Comparison of ENCODE assay signal across 9 cellular contexts in the genomic region with DNA sequence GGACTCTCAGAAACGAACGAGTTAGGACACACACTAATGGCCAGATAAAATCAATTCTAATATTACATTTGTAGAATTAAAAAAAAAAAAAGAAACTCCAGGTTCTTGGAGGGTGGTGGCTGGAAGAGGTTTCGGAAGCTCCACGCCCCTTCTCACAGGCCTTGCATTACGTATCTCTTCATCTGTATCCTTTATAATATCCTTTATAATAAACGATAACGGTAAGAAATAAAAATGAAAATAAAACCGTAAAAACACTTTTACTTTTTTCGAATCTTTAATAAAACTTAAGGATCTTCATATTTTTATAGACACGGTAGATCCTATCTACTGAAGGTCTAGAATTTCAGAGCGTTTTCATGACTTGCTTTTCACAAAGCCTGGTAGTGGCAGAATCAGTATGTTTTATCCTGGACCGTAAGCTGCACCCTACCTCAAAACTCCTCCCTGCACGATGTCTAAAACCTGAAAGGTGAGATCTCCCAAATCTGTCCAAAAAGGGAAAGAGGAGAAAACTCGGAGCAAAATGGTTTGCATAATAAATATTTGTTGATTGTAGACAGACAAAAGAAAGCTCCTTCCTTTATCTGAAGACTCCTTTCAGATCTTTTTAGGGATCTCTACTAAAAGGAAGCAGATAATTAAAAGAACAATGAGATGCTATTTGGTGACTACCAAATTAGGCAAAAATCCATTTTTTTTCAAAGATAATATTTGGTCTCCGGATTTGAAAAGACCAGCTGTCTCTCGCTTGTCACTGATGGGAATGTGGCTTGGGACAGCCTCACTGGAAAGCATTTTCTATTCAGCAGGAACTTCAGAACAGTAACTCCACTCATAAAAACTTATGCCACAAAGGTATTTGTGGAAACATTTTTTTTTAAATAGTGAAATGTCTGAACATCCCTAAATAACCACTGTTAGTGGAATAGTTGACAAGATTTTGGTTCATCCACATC. TPM values are rescaled to one million over a fixed set of nuclear protein-coding genes. Genes with fewer than 3 reads are reported as not detected.
A peak's percentile ranks its signal among the peaks of the same experiment; 100 is the strongest.
DNase-seq lines count a peak whose midpoint lies in the region; ATAC-seq, FAIRE-seq and TF ChIP-seq lines count a peak whose summit lies in the region.
"Had no signal": no experiment of that assay in that cellular context is flagged by ENCODE, and none has a peak within 500 bp of the region (broad histone marks: within the 10 kb centered on the region; RNA-seq: fewer than 3 reads in every experiment).

No MANE protein-coding gene starts in this region.

- intact Hi-C loops in CD14-positive monocyte (cut with micrococcal nuclease) = loop anchor here (2.0 to 10.0 kb wide), 12 partner anchors 65 to 375 kb away; partner anchors contain the start of genes DARS1 (in 1 of the 2) and UBXN4 (in 1 of the 2)
- intact Hi-C loops in GM12878 (cut with micrococcal nuclease; ENCODE audit: unreplicated experiment) = loop anchor here (5.0 kb wide), 3 partner anchors 92 to 207 kb away; no protein-coding TSS in a partner anchor

- CTCF ChIA-PET in HEK293 (lab: Yijun Ruan, JAX) (interaction anchor here (0.6 kb wide), 1 partner anchor 123 kb away, joined by 10 read pairs; no protein-coding TSS in a partner anchor), GM12878 (lab: Yijun Ruan, JAX) (interaction anchor here (1.2 to 1.3 kb wide), 2 partner anchors 9 to 104 kb away, joined by 3 to 7 read pairs; no protein-coding TSS in a partner anchor)

- H3K79me2 ChIP-seq in GM12878 (ENCODE audit: control insufficient read depth, insufficient read depth, low read length) = 0 out of 2 replicates have a peak, but pooled peaks cover 2% of the 10 kb centered on the region

- peak overlapping the region; percentile 95 to 99 (median 97) for H3K27ac Mint-ChIP-seq in CD14-positive monocyte
- H3K27ac Mint-ChIP-seq in natural killer cell treated with Interleukin-12 subunit alpha and Interleukin-12 subunit beta and Interleukin-15 and Interleukin-18, amount 100 ng/mL, for 72 hours = peak overlapping the region in 1 of 2 donors; percentile 68

- H3K27ac ChIP-seq in HEK293 (ENCODE audit: extremely low read depth, low read depth, low read length) = no peak overlapping the region; the same call in 1 of the 2 replicates
- H3K27ac ChIP-seq in GM12878 (ENCODE audit: control insufficient read depth, insufficient read depth) = no peak overlapping the region

- 66% methylated on average over 16 of the region's 16 CpGs for WGBS in GM12878 (ENCODE audit: insufficient coverage, insufficient replicate concordance, low lambda C conversion rate, missing lambda C conversion rate)

- no peak for FAIRE-seq in GM12878 (lab: Jason Lieb, UNC)

- H3K4me3 Mint-ChIP-seq in CD14-positive monocyte = peak overlapping the region; percentile 98
- peak overlapping the region; percentile 89 for H3K4me3 Mint-ChIP-seq in natural killer cell treated with Interleukin-12 subunit alpha and Interleukin-12 subunit beta and Interleukin-15 and Interleukin-18, amount 100 ng/mL, for 72 hours

- H3K27me3 ChIP-seq in GM12878 (replicated peaks in 1 of 2; ENCODE audit: control insufficient read depth in 2 of 2, insufficient read depth in 2 of 2, low read length in 1 of 2) = peaks cover 1 to 12% of the 10 kb centered on the region in 2 experiments

- H3K4me1 ChIP-seq in HEK293 (ENCODE audit: control insufficient read depth, insufficient read depth, low read length) = peaks cover 5% of the 10 kb centered on the region; the same call in 1 of the 2 replicates
- H3K4me1 ChIP-seq in GM12878 (ENCODE audit: control insufficient read depth, insufficient read depth, low read length) = peaks cover 2% of the 10 kb centered on the region; the same call in 1 of the 2 replicates

- H3K4me1 Mint-ChIP-seq in CD14-positive monocyte = peaks cover 59% of the 10 kb centered on the region
- H3K4me1 Mint-ChIP-seq in natural killer cell treated with Interleukin-12 subunit alpha and Interleukin-12 subunit beta and Interleukin-15 and Interleukin-18, amount 100 ng/mL, for 72 hours (ENCODE audit: low read depth in 2 of 2) = peaks cover 21 to 36% of the 10 kb centered on the region in 2 donors

- no peak for TF ChIP-seq CTCF in CD14-positive monocyte (IDR thresholded peaks at IDR 0.05)
- TF ChIP-seq CTCF in HEK293 (tag by site-specific recombination; IDR thresholded peaks at IDR 0.05) = no peak
- TF ChIP-seq CTCF in GM12878 (IDR thresholded peaks at IDR 0.05 in 2 of 3, conservative IDR thresholded peaks at IDR 0.05 in 1 of 3; ENCODE audit: control insufficient read depth in 2 of 3, extremely low read depth in 1 of 3, insufficient read depth in 1 of 3, low read depth in 3 of 3, low read length in 3 of 3) = no peak

- in situ Hi-C loops in GM12878 (cut with MboI) = loop anchor here (5.0 kb wide), 1 partner anchor 203 kb away; no protein-coding TSS in a partner anchor

- DNase-seq in CD14-positive monocyte (ENCODE audit: low spot score) (no peak), GM12878 (ENCODE audit: low read depth, low spot score) (no peak), amygdala (lab: John Stamatoyannopoulos, UW) (no peak), iPS-NIHi7 (ENCODE audit: extremely low spot score) (no peak), NCI-H345 (lab: John Stamatoyannopoulos, UW) (no peak)
- DNase-seq in natural killer cell treated with Interleukin-12 subunit alpha and Interleukin-12 subunit beta and Interleukin-15 and Interleukin-18, amount 100 ng/mL, for 72 hours (ENCODE audit: low spot score) = no peak
- DNase-seq: GDM1 had no signal

- no peak overlapping the region for H3K9ac ChIP-seq in GM12878 (ENCODE audit: control insufficient read depth, insufficient read depth, low read length)

- POLR2A ChIA-PET in HEK293 (lab: Yijun Ruan, JAX) (interaction anchor here (1.8 kb wide), 1 partner anchor 134 kb away, joined by 6 read pairs; the partner anchor contains the start of gene DARS1), GM12878 (lab: Charles Lee) (interaction anchor here (0.8 to 2.8 kb wide), 16 partner anchors 9 to 187 kb away, joined by 3 to 20 read pairs (median 4); no protein-coding TSS in a partner anchor)

- RAD21 ChIA-PET in GM12878 (lab: Charles Lee; ENCODE audit: unreplicated experiment) = interaction anchor here (0.6 to 2.7 kb wide), 20 partner anchors 13 to 265 kb away, joined by 3 to 62 read pairs (median 5); no protein-coding TSS in a partner anchor

- no peak overlapping the region for H3K4me2 ChIP-seq in GM12878 (ENCODE audit: control insufficient read depth, insufficient read depth)

- SMC1A ChIA-PET in GM12878 (lab: Charles Lee; ENCODE audit: uncharacterized antibody, unreplicated experiment) = interaction anchor here (0.8 to 2.7 kb wide), 15 partner anchors 11 to 264 kb away, joined by 3 to 28 read pairs (median 5); no protein-coding TSS in a partner anchor

- peaks cover 0 to 2% (median 1%) of the 10 kb centered on the region in 3 donors for H3K27me3 Mint-ChIP-seq in CD14-positive monocyte (ENCODE audit: low read depth in 3 of 3)
- peaks cover 0 to 9% of the 10 kb centered on the region in 2 donors for H3K27me3 Mint-ChIP-seq in natural killer cell treated with Interleukin-12 subunit alpha and Interleukin-12 subunit beta and Interleukin-15 and Interleukin-18, amount 100 ng/mL, for 72 hours

- no peak overlapping the region for H2AFZ ChIP-seq in GM12878 (ENCODE audit: control insufficient read depth, low read depth, low read length)

- H3K9me3 ChIP-seq in HEK293 (ENCODE audit: control insufficient read depth, insufficient read depth, low read depth, low read length) = no peaks in the 10 kb centered on the region
- no peaks in the 10 kb centered on the region; the same call in 2 of the 3 replicates for H3K9me3 ChIP-seq in GM12878 (replicated peaks; ENCODE audit: control insufficient read depth, insufficient read depth, low read length)

- no peak for TF ChIP-seq EP300 in GM12878 (IDR thresholded peaks at IDR 0.05; ENCODE audit: borderline replicate concordance in 1 of 2, control insufficient read depth in 1 of 2, low read depth in 2 of 2, low read length in 2 of 2)

- H3K9me3 Mint-ChIP-seq in CD14-positive monocyte = peaks cover 0 to 2% (median 0%) of the 10 kb centered on the region in 7 donors
- H3K9me3 Mint-ChIP-seq in natural killer cell treated with Interleukin-12 subunit alpha and Interleukin-12 subunit beta and Interleukin-15 and Interleukin-18, amount 100 ng/mL, for 72 hours = no peaks in the 10 kb centered on the region

- H3K4me3 ChIP-seq in HEK293 (ENCODE audit: low read depth, low read length) (peak overlapping the region; percentile 73; the same call in 1 of the 2 replicates), GM12878 (no peak overlapping the region)

- no peaks in the 10 kb centered on the region for H4K20me1 ChIP-seq in GM12878 (ENCODE audit: control insufficient read depth, insufficient read depth)

- peaks cover 9 to 10% of the 10 kb centered on the region in 2 donors for H3K36me3 Mint-ChIP-seq in CD14-positive monocyte
- H3K36me3 Mint-ChIP-seq in natural killer cell treated with Interleukin-12 subunit alpha and Interleukin-12 subunit beta and Interleukin-15 and Interleukin-18, amount 100 ng/mL, for 72 hours = peaks cover 5% of the 10 kb centered on the region

- BruUV-seq in GM12878 (replicated peaks; lab: Mats Ljungman, UMichigan) = no TSS peak

- H3K36me3 ChIP-seq in HEK293 (ENCODE audit: control insufficient read depth in 2 of 2, insufficient read depth in 1 of 2, low read length in 2 of 2) (peaks cover 2 to 6% of the 10 kb centered on the region in 2 experiments; a peak in 1 of 3 replicates), GM12878 (ENCODE audit: control insufficient read depth in 2 of 2, insufficient read depth in 2 of 2, low read length in 1 of 2) (no peaks in the 10 kb centered on the region; a peak in 2 of 4 replicates)

- TF ChIP-seq RAD21 in GM12878 (IDR thresholded peaks at IDR 0.05; ENCODE audit: insufficient read depth, low read depth, low read length) = no peak

- TF ChIP-seq POLR2A in GM12878 (IDR thresholded peaks at IDR 0.05; ENCODE audit: low read depth, low read length) = no peak

- ATAC-seq in GM12878 (no peak), GM21447 (IDR thresholded peaks at IDR 0.05; ENCODE audit: unreplicated experiment) (no peak)
- ATAC-seq in natural killer cell treated with Interleukin-12 subunit alpha and Interleukin-12 subunit beta and Interleukin-15 and Interleukin-18, amount 100 ng/mL, for 72 hours = no peak

RNA-seq across cellular contexts. Expression of gene CXCR4, which starts 2.0 kb away (rescaled TPM):
- polyA plus RNA-seq in CD14-positive monocyte = 100 to 1,000 TPM; 140 to 391 TPM
- 345 and 356 TPM in 2 replicates for total RNA-seq in GM12878 (2013; cell fraction: nucleolus; rRNA removed)
- 53.3 and 59.5 TPM in 2 replicates for total RNA-seq in GM12878 (2014; rRNA removed)
- total RNA-seq in GM12878 (2014; rRNA removed; fragmentation: Illumina TruSeq; extraction: Trizol) = 47.2 and 48.7 TPM in 2 replicates
- 45.9 and 49.6 TPM in 2 replicates for total RNA-seq in GM12878 (2021)
- 11.9 TPM for polyA plus RNA-seq in GM12878 (2011; ENCODE audit: low read depth)
- 489 and 749 TPM in 2 replicates for polyA plus RNA-seq in GM12878 (2011; rRNA removed)
- polyA plus RNA-seq in GM12878 (2011; cell fraction: cytosol; rRNA removed) = 908 and 922 TPM in 2 replicates
- polyA plus RNA-seq in GM12878 (2011; cell fraction: nucleus; rRNA removed) = 473 and 829 TPM in 2 replicates
- 11.9 and 13.5 TPM in 2 replicates for polyA plus RNA-seq in GM12878 (2012)
- polyA plus RNA-seq in GM12878 (2014; fragmentation: Illumina TruSeq; extraction: Trizol) = 69.2 and 78.8 TPM in 2 replicates
- polyA plus RNA-seq in GM12878 (2014; fragmentation: Nextera tagmentation; extraction: Ambion mirVana) = 10 to 100 TPM; 31.1 to 32.3 TPM
- polyA plus RNA-seq in GM12878 (2014; rRNA removed) = 56.7 and 65.7 TPM in 2 replicates
- polyA plus RNA-seq in GM12878 (2016; fragmentation: Nextera tagmentation; extraction: Ambion mirVana) = 10 to 100 TPM; 52.1 to 55.7 TPM
- polyA minus RNA-seq in GM12878 (2011; rRNA and poly(A)+ RNA removed) = 1,227 and 1,449 TPM in 2 replicates
- polyA minus RNA-seq in GM12878 (2011; cell fraction: cytosol; rRNA and poly(A)+ RNA removed) = 271 and 274 TPM in 2 replicates
- polyA minus RNA-seq in GM12878 (2011; cell fraction: nucleus; rRNA and poly(A)+ RNA removed) = 348 and 356 TPM in 2 replicates
- 10 to 100 TPM; 72.1 to 74.8 TPM for total RNA-seq in natural killer cell treated with Interleukin-12 subunit alpha and Interleukin-12 subunit beta and Interleukin-15 and Interleukin-18, amount 100 ng/mL, for 72 hours
